Comparison of ENCODE assay signal across 12 cellular contexts in the genomic region with DNA sequence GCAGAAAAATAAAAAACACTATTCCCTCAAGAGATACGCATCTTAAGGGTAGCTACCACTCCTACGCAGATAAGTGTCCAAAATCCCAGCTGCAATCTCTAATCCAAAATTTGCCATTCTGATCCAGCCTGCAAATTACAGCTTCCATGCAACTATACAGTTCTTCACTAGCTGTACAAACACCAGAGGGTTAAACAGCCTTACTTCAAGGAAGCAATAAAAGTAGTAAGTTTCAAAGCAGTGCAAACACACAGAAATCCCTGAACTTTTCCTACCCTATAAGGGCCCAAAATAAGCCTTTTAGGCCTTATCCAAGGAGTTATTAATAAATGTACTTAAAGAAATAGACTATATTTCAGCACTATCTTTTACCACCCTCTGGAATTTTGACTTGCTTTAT. TPM values are rescaled to one million over a fixed set of nuclear protein-coding genes. Genes with fewer than 3 reads are reported as not detected.
DNase-seq lines count a peak whose midpoint lies in the region; ATAC-seq and TF ChIP-seq lines count a peak whose summit lies in the region.
"Had no signal": no experiment of that assay in that cellular context is flagged by ENCODE, and none has a peak within 500 bp of the region (broad histone marks: within the 10 kb centered on the region; RNA-seq: fewer than 3 reads in every experiment).

No MANE protein-coding gene starts in this region.

- intact Hi-C loops in IMR-90 (cut with micrococcal nuclease): loop anchor here (1.0 to 10.0 kb wide), 5 partner anchors 37 to 315 kb away; partner anchors contain the start of gene PWWP2A
- intact Hi-C loops in mucosa of descending colon (cut with DNase I, micrococcal nuclease): no loop called here

- H3K27ac ChIP-seq in IMR-90 (ENCODE audit: insufficient read depth, low read length): no peak overlapping the region

- peak overlapping the region; percentile 81; the same call in 1 of the 2 replicates for H3K14ac ChIP-seq in IMR-90 (replicated peaks; ENCODE audit: low read depth, low read length)

- peak overlapping the region; percentile 10; the same call in 1 of the 2 replicates for H4K91ac ChIP-seq in IMR-90 (ENCODE audit: insufficient read depth, low read depth, low read length)

- no peak for TF ChIP-seq POLR2A in IMR-90 (IDR thresholded peaks at IDR 0.05; ENCODE audit: low read depth, low read length)

- POLR2A ChIA-PET in IMR-90 (lab: Charles Lee; ENCODE audit: unreplicated experiment): no interaction called here

- TF ChIP-seq CTCF in IMR-90 (conservative IDR thresholded peaks at IDR 0.05; ENCODE audit: low read depth, low read length): no peak
- no peak for TF ChIP-seq CTCF in mucosa of descending colon (IDR thresholded peaks at IDR 0.05)

- H4K8ac ChIP-seq in IMR-90 (ENCODE audit: low read depth in 2 of 2, low read length in 2 of 2): peak overlapping the region in 1 of 2 experiments; percentile 31; a peak in 2 of 4 replicates

- H2BK20ac ChIP-seq in IMR-90 (ENCODE audit: low read depth, low read length): no peak overlapping the region

- no peaks in the 10 kb centered on the region for H3K9me3 ChIP-seq in IMR-90 (ENCODE audit: control insufficient read depth, insufficient read depth, low read length)
- H3K9me3 ChIP-seq in mucosa of descending colon: no peaks in the 10 kb centered on the region
- H3K9me3 ChIP-seq: A549, HAP-1 had no signal

- H3K4me1 ChIP-seq in IMR-90 (ENCODE audit: control insufficient read depth, insufficient read depth, low read length) (peaks cover 14% of the 10 kb centered on the region), mucosa of descending colon (ENCODE audit: low read depth) (peaks cover 13% of the 10 kb centered on the region)
- H3K4me1 ChIP-seq: HAP-1 had no signal

- H3K9me1 ChIP-seq in IMR-90 (ENCODE audit: insufficient read depth, low read length): peaks cover 9% of the 10 kb centered on the region; the same call in 1 of the 2 replicates

- H3K4me3 ChIP-seq in IMR-90 (ENCODE audit: insufficient read depth, low read depth, low read length) (no peak overlapping the region), mucosa of descending colon (no peak overlapping the region)
- H3K4me3 ChIP-seq: A549, HAP-1 had no signal

- CTCF ChIA-PET in IMR-90 (lab: Yijun Ruan, JAX): no interaction called here

- H3K4ac ChIP-seq in IMR-90 (ENCODE audit: low read depth, low read length): no peak overlapping the region; the same call in 1 of the 2 replicates

- H2AK9ac ChIP-seq in IMR-90 (replicated peaks; ENCODE audit: low read depth, low read length, poor library complexity): no peak overlapping the region

- H3K27me3 Mint-ChIP-seq in central memory CD8-positive, alpha-beta T cell: no peaks in the 10 kb centered on the region
- H3K27me3 Mint-ChIP-seq: CD8-positive, alpha-beta memory T cell had no signal

- H3K36me3 Mint-ChIP-seq in central memory CD8-positive, alpha-beta T cell (ENCODE audit: insufficient read depth): peaks cover 10% of the 10 kb centered on the region

- H3K4me2 ChIP-seq in IMR-90 (ENCODE audit: low read depth, low read length): peak overlapping the region; percentile 32; the same call in 1 of the 2 replicates

- peaks cover 13 to 29% of the 10 kb centered on the region in 2 experiments for H3K79me1 ChIP-seq in IMR-90 (ENCODE audit: low read depth in 1 of 2, low read length in 2 of 2)

- H2BK5ac ChIP-seq in IMR-90 (ENCODE audit: low read depth, low read length, poor library complexity, severe bottlenecking): no peak overlapping the region

- DNase-seq in IMR-90 (no peak), mucosa of descending colon (no peak), T1000 (lab: John Stamatoyannopoulos, UW) (no peak), NCI-H226 (no peak)
- no peak for DNase-seq in central memory CD8-positive, alpha-beta T cell (ENCODE audit: low spot score in 2 of 2)
- DNase-seq: Calu3; CD8-positive, alpha-beta memory T cell; DMS 273 treated with DMSO at 0.1 percent for 48 hours had no signal

- BruUV-seq in IMR-90 (replicated peaks; lab: Mats Ljungman, UMichigan): no TSS peak

- dilution Hi-C loops in IMR-90 (cut with HindIII; ENCODE audit: low sequenced_read_pairs, unreplicated experiment): no loop called here

- H3K36me3 ChIP-seq in IMR-90 (ENCODE audit: control insufficient read depth, insufficient read depth, low read length): peaks cover 4% of the 10 kb centered on the region; the same call in 1 of the 2 replicates
- no peaks in the 10 kb centered on the region for H3K36me3 ChIP-seq in mucosa of descending colon (ENCODE audit: low read depth)

- no peak overlapping the region; the same call in 1 of the 2 replicates for H3K9ac ChIP-seq in IMR-90 (ENCODE audit: low read depth, low read length)

- no peak overlapping the region for H2AFZ ChIP-seq in IMR-90 (replicated peaks; ENCODE audit: low read length, poor library complexity)

- H3K4me3 Mint-ChIP-seq in central memory CD8-positive, alpha-beta T cell: no peak overlapping the region
- H3K4me3 Mint-ChIP-seq: CD14-positive monocyte; CD8-positive, alpha-beta memory T cell had no signal

- H3K23ac ChIP-seq in IMR-90 (ENCODE audit: low read depth, low read length): peak overlapping the region; percentile 31; the same call in 1 of the 2 replicates

- no peaks in the 10 kb centered on the region for H3K4me1 Mint-ChIP-seq in central memory CD8-positive, alpha-beta T cell
- H3K4me1 Mint-ChIP-seq: CD8-positive, alpha-beta memory T cell had no signal

- no peak overlapping the region for H3K56ac ChIP-seq in IMR-90 (ENCODE audit: extremely low read depth, insufficient read depth, low read length)

- H3K27ac Mint-ChIP-seq in central memory CD8-positive, alpha-beta T cell (ENCODE audit: low read depth): peak overlapping the region; percentile 5
- H3K27ac Mint-ChIP-seq: CD14-positive monocyte had no signal

- no peak overlapping the region for H4K5ac ChIP-seq in IMR-90 (ENCODE audit: low read depth, low read length)

- no peaks in the 10 kb centered on the region for H3K27me3 ChIP-seq in IMR-90 (ENCODE audit: control insufficient read depth, insufficient read depth, low read length)

- ATAC-seq in IMR-90 (ENCODE audit: low read depth): no peak
- no peak for ATAC-seq in central memory CD8-positive, alpha-beta T cell (replicated peaks; ENCODE audit: extremely low read depth, poor library complexity, severe bottlenecking)
- ATAC-seq in mucosa of descending colon: peak; percentile 83
- no peak for ATAC-seq in GM21447 (IDR thresholded peaks at IDR 0.05; ENCODE audit: unreplicated experiment)

- H2AK5ac ChIP-seq in IMR-90 (ENCODE audit: low read depth, low read length): no peak overlapping the region

- H4K20me1 ChIP-seq in IMR-90 (ENCODE audit: insufficient read depth, low read length): no peaks in the 10 kb centered on the region

- no CpG with 5 or more reads among the region's 2 CpGs for WGBS in IMR-90 (ENCODE audit: extremely low coverage in 2 of 2, insufficient read length in 1 of 2), 2 experiments

- no peak overlapping the region; the same call in 2 of the 3 replicates for H2BK15ac ChIP-seq in IMR-90 (ENCODE audit: low read depth, low read length)

- in situ Hi-C loops in IMR-90 (cut with MboI; ENCODE audit: low sequenced_read_pairs): no loop called here

- no peak for TF ChIP-seq RAD21 in IMR-90 (IDR thresholded peaks at IDR 0.05; ENCODE audit: low read length)

- no peak overlapping the region for H2BK120ac ChIP-seq in IMR-90 (ENCODE audit: low read depth, low read length)

- no peak overlapping the region; the same call in 1 of the 2 replicates for H3K18ac ChIP-seq in IMR-90 (ENCODE audit: low read depth, low read length)

- no peaks in the 10 kb centered on the region for H3K9me3 Mint-ChIP-seq in central memory CD8-positive, alpha-beta T cell
- H3K9me3 Mint-ChIP-seq: CD14-positive monocyte; CD8-positive, alpha-beta memory T cell had no signal

TF ChIP-seq in IMR-90, 13 proteins besides CTCF, POLR2A, EP300 and RAD21:
- TF ChIP-seq FOS (IDR thresholded peaks at IDR 0.05; ENCODE audit: low read depth, low read length) (no peak), MAZ (IDR thresholded peaks at IDR 0.05; ENCODE audit: borderline replicate concordance, low read depth, low read length) (no peak), RCOR1 (IDR thresholded peaks at IDR 0.05; ENCODE audit: insufficient replicate concordance, low read length) (no peak), BHLHE40 (IDR thresholded peaks at IDR 0.05; ENCODE audit: low read depth, low read length) (no peak), NFE2L2 (IDR thresholded peaks at IDR 0.05; ENCODE audit: low read depth, low read length) (no peak), RFX5 (IDR thresholded peaks at IDR 0.05; ENCODE audit: low read depth, low read length) (no peak), ELK1 (IDR thresholded peaks at IDR 0.05; ENCODE audit: borderline replicate concordance, low read depth, low read length) (no peak), MAFK (IDR thresholded peaks at IDR 0.05; ENCODE audit: low read depth, low read length) (no peak), CEBPB (IDR thresholded peaks at IDR 0.05; ENCODE audit: low read depth, low read length) (no peak), CHD1 (IDR thresholded peaks at IDR 0.05; ENCODE audit: low read depth, low read length) (no peak), SMC3 (IDR thresholded peaks at IDR 0.05; ENCODE audit: low read depth, low read length) (no peak)

RNA-seq across cellular contexts. Expression of gene PWWP2A, which starts 39.5 kb away (rescaled TPM):
- total RNA-seq in IMR-90 (2012; rRNA removed): 12.5 and 14.4 TPM in 2 replicates
- polyA plus RNA-seq in IMR-90 (2012; rRNA removed): 7.5 and 8.8 TPM in 2 replicates
- 4.0 TPM in 2 replicates for polyA plus RNA-seq in IMR-90 (2012; cell fraction: cytosol; rRNA removed)
- 4.4 and 12.8 TPM in 2 replicates for polyA plus RNA-seq in IMR-90 (2012; cell fraction: nucleus; rRNA removed; ENCODE audit: low replicate concordance)
- total RNA-seq in mucosa of descending colon: 10 to 100 TPM; 37.6 to 52.8 (median 41.3) TPM
